In the genomic region with DNA sequence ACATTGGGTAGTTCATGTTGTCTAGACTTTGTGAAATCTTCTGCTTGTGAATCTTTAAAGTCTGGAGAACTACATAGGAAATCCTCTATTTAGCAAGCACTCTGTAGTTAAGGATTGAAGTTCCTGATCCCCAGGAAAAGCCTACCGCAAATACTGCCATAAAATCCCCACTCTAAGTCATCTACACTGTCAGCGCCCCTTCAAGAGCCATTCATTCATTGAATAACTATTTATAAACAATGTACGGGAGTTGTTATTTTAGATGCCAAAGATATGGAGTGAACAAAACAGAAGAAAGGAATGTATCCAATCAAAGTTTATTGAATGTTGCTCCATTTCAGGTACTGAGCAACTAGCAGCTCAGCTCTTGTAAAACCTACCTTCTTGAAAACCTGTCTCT, we compare ENCODE assay signal across 15 cellular contexts.
"Had no signal": no experiment of that assay in that cellular context is flagged by ENCODE, and none has a peak within 500 bp of the region (broad histone marks: within the 10 kb centered on the region; RNA-seq: fewer than 3 reads in every experiment).

No MANE protein-coding gene starts in this region.

- H3K27ac Mint-ChIP-seq: activated CD4-positive, alpha-beta T cell treated with anti-CD3 and anti-CD28 coated beads, Interleukin-2, amount 10 ng/mL, durations not matched to agents 7 days and 5 days; activated T-helper 2 cell treated with anti-CD3 and anti-CD28 coated beads, Interferon-gamma antibody, Interleukin-2, Interleukin-4, amounts not matched to agents 10 μg/mL and 5 μg/mL and 100 μg/mL, durations not matched to agents 14 hours and 24 hours and 36 hours; brain; dendritic cell treated with granulocyte-macrophage colony-stimulating factor and Interleukin-4, amounts not matched to agents 40 ng/mL and 50 ng/mL, for 4 days; endodermal cell; T-helper 17 cell had no signal

- H3K9me3 ChIP-seq: psoas muscle, suprapubic skin, upper lobe of left lung had no signal

- H3K36me3 Mint-ChIP-seq: brain had no signal

- H3K4me1 ChIP-seq: psoas muscle, suprapubic skin had no signal

- H3K4me3 ChIP-seq: psoas muscle, suprapubic skin, upper lobe of left lung had no signal

- H3K36me3 ChIP-seq: suprapubic skin, upper lobe of left lung had no signal

- H3K9me3 Mint-ChIP-seq: activated T-helper 2 cell treated with anti-CD3 and anti-CD28 coated beads, Interferon-gamma antibody, Interleukin-2, Interleukin-4, amounts not matched to agents 10 μg/mL and 5 μg/mL and 100 μg/mL, durations not matched to agents 14 hours and 24 hours and 36 hours; brain; dendritic cell treated with granulocyte-macrophage colony-stimulating factor and Interleukin-4, amounts not matched to agents 40 ng/mL and 50 ng/mL, for 4 days had no signal

- DNase-seq: activated CD4-positive, alpha-beta T cell treated with anti-CD3 and anti-CD28 coated beads, Interleukin-2, amount 10 ng/mL, durations not matched to agents 7 days and 5 days; activated CD4-positive, CD25-positive, alpha-beta regulatory T cell; activated naive CD4-positive, alpha-beta T cell treated with anti-CD3 and anti-CD28 coated beads, Interleukin-2, amount 50 U/mL, for 16 hours; amniotic stem cell; endodermal cell; psoas muscle; stimulated activated CD4-positive, alpha-beta T cell treated with anti-CD3 and anti-CD28 coated beads, Interleukin-2, amount 100 ng/mL, for 48 hours; stimulated activated naive CD8-positive, alpha-beta T cell treated with anti-CD3 and anti-CD28 coated beads, Interleukin-15, Interleukin-2, amounts not matched to agents 100 U/mL and 50 U/mL, for 24 hours; T-helper 17 cell; upper lobe of left lung had no signal

- H3K4me3 Mint-ChIP-seq: activated CD4-positive, alpha-beta T cell treated with anti-CD3 and anti-CD28 coated beads, Interleukin-2, amount 10 ng/mL, durations not matched to agents 7 days and 5 days; brain; dendritic cell treated with granulocyte-macrophage colony-stimulating factor and Interleukin-4, amounts not matched to agents 40 ng/mL and 50 ng/mL, for 4 days; endodermal cell; T-helper 17 cell had no signal

- H3K27me3 ChIP-seq: suprapubic skin, upper lobe of left lung had no signal

- ATAC-seq: psoas muscle; sciatic nerve; stimulated activated naive CD8-positive, alpha-beta T cell treated with anti-CD3 and anti-CD28 coated beads, Interleukin-15, Interleukin-2, amounts not matched to agents 100 U/mL and 50 U/mL, for 24 hours; T-helper 17 cell had no signal

- H3K27ac ChIP-seq: psoas muscle, suprapubic skin, upper lobe of left lung had no signal

- H3K27me3 Mint-ChIP-seq: activated CD4-positive, alpha-beta T cell treated with anti-CD3 and anti-CD28 coated beads, Interleukin-2, amount 10 ng/mL, durations not matched to agents 7 days and 5 days; brain; dendritic cell treated with granulocyte-macrophage colony-stimulating factor and Interleukin-4, amounts not matched to agents 40 ng/mL and 50 ng/mL, for 4 days; T-helper 17 cell had no signal

- H3K4me1 Mint-ChIP-seq: brain had no signal
